18 cellular contexts compared by ENCODE assay signal in genomic region chr1:25664800-25665199, GRCh38. TPM values are rescaled to one million over a fixed set of nuclear protein-coding genes. Genes with fewer than 3 reads are reported as not detected.
DNase-seq lines count a peak whose midpoint lies in the region; ATAC-seq, FAIRE-seq and TF ChIP-seq lines count a peak whose summit lies in the region.
"Had no signal": no experiment of that assay in that cellular context is flagged by ENCODE, and none has a peak within 500 bp of the region (broad histone marks: within the 10 kb centered on the region; RNA-seq: fewer than 3 reads in every experiment).

No MANE protein-coding gene starts in this region.

- H3K4me1 ChIP-seq in HEK293 (ENCODE audit: control insufficient read depth, insufficient read depth, low read length), result no peaks in the 10 kb centered on the region
- no peaks in the 10 kb centered on the region for H3K4me1 ChIP-seq in small intestine (ENCODE audit: control insufficient read depth in 2 of 2, insufficient read depth in 1 of 2, low read depth in 1 of 2, low read length in 1 of 2)
- peaks cover 33% of the 10 kb centered on the region for H3K4me1 ChIP-seq in vagina

- TF ChIP-seq CTCF in HEK293 (tag by site-specific recombination; IDR thresholded peaks at IDR 0.05), result no peak
- TF ChIP-seq CTCF in vagina (IDR thresholded peaks at IDR 0.05), result no peak

- intact Hi-C loops in sciatic nerve (cut with DNase I) (no loop called here), vagina (cut with DNase I) (no loop called here)

- no peaks in the 10 kb centered on the region for H3K27me3 ChIP-seq in small intestine (ENCODE audit: control insufficient read depth in 2 of 2, insufficient read depth in 2 of 2, low read length in 2 of 2)
- no peaks in the 10 kb centered on the region for H3K27me3 ChIP-seq in vagina

- ATAC-seq in sciatic nerve (no peak), HG02970 (IDR thresholded peaks at IDR 0.05; ENCODE audit: low FRiP score, unreplicated experiment) (no peak)

- no peak for FAIRE-seq in small intestine (lab: Jason Lieb, UNC)

- WGBS in small intestine, 3 donors, result 84 to 93% (median 93%) methylated on average over 7 of the region's 7 CpGs

- TF ChIP-seq POLR2A in vagina (IDR thresholded peaks at IDR 0.05), result no peak

- no peaks in the 10 kb centered on the region for H3K9me3 ChIP-seq in HEK293 (ENCODE audit: control insufficient read depth, insufficient read depth, low read depth, low read length)
- no peaks in the 10 kb centered on the region for H3K9me3 ChIP-seq in small intestine (ENCODE audit: control insufficient read depth, low read depth)
- H3K9me3 ChIP-seq in vagina, result no peaks in the 10 kb centered on the region

- no peaks in the 10 kb centered on the region for H3K36me3 ChIP-seq in HEK293 (ENCODE audit: control insufficient read depth in 2 of 2, insufficient read depth in 1 of 2, low read length in 2 of 2)
- no peaks in the 10 kb centered on the region for H3K36me3 ChIP-seq in small intestine (ENCODE audit: control insufficient read depth in 2 of 2, insufficient read depth in 2 of 2, low read length in 2 of 2)
- no peaks in the 10 kb centered on the region for H3K36me3 ChIP-seq in vagina

- no peak overlapping the region for H3K4me3 ChIP-seq in HEK293 (ENCODE audit: low read depth, low read length)
- H3K4me3 ChIP-seq in small intestine (ENCODE audit: low read depth in 1 of 2, low read length in 2 of 2), result no peak overlapping the region
- no peak overlapping the region for H3K4me3 ChIP-seq in vagina

- DNase-seq in activated effector memory CD4-positive, alpha-beta T cell treated with anti-CD3 and anti-CD28 coated beads, Interleukin-2, amount 50 U/mL, for 16 hours, result peak; percentile 17
- DNase-seq in activated effector memory CD4-positive, alpha-beta T cell treated with Interleukin-2 at 50 U/mL for 16 hours, result no peak
- peak; percentile 85 for DNase-seq in NCI-H2227 treated with DMSO at 0.1 percent for 48 hours (lab: John Stamatoyannopoulos, UW)
- DNase-seq in sciatic nerve (ENCODE audit: low spot score), result peak; percentile 31
- no peak for DNase-seq in small intestine
- DNase-seq in vagina (ENCODE audit: extremely low spot score in 2 of 2), result no peak
- DNase-seq: DMS79, H9, IMR-90, Karpas-422, MM.1S, NCI-H1092 treated with DMSO at 0.1 percent for 48 hours, NCI-H2029, NCI-H446, NCI-H774 had no signal

- POLR2A ChIA-PET in HEK293 (lab: Yijun Ruan, JAX), result no interaction called here

- H3K27ac ChIP-seq in HEK293 (ENCODE audit: extremely low read depth, low read depth, low read length) (no peak overlapping the region), small intestine (ENCODE audit: low read depth in 1 of 2, low read length in 1 of 2) (peak overlapping the region in 1 of 2 donors; percentile 43), vagina (no peak overlapping the region)

- CTCF ChIA-PET in HEK293 (lab: Yijun Ruan, JAX), result interaction anchor here (0.6 to 0.7 kb wide), 2 partner anchors 85 to 673 kb away, joined by 3 read pairs; no protein-coding TSS in a partner anchor

TF ChIP-seq in HEK293, 187 proteins besides CTCF, POLR2A, EP300 and RAD21:
- TF ChIP-seq ZNF629 (tag by site-specific recombination; IDR thresholded peaks at IDR 0.05) (no peak), SP7 (tag by site-specific recombination; IDR thresholded peaks at IDR 0.05) (peak; percentile 96)

RNA-seq across cellular contexts. Expression of gene MAN1C1, which starts 48.2 kb away (rescaled TPM):
- total RNA-seq in sciatic nerve (29.4 TPM), vagina (31.4 TPM)
- 1 to 10 TPM in 2 of 3 donors, under 1 TPM in 1; 0.67 to 5.4 (median 1.4) TPM for polyA plus RNA-seq in small intestine
- total RNA-seq: HT1080 had no signal

Comparison
In these comparisons a context has a peak if more than half of its experiments do, and no peak if none do; other contexts are left out.
1. DNase-seq: peak in activated effector memory CD4-positive, alpha-beta T cell treated with anti-CD3 and anti-CD28 coated beads, Interleukin-2, amount 50 U/mL, for 16 hours (single experiment), NCI-H2227 treated with DMSO at 0.1 percent for 48 hours (single experiment) and sciatic nerve (single experiment); none in activated effector memory CD4-positive, alpha-beta T cell treated with Interleukin-2 at 50 U/mL for 16 hours (single experiment), small intestine (single experiment) and vagina (0 of 2).